In the genomic region with DNA sequence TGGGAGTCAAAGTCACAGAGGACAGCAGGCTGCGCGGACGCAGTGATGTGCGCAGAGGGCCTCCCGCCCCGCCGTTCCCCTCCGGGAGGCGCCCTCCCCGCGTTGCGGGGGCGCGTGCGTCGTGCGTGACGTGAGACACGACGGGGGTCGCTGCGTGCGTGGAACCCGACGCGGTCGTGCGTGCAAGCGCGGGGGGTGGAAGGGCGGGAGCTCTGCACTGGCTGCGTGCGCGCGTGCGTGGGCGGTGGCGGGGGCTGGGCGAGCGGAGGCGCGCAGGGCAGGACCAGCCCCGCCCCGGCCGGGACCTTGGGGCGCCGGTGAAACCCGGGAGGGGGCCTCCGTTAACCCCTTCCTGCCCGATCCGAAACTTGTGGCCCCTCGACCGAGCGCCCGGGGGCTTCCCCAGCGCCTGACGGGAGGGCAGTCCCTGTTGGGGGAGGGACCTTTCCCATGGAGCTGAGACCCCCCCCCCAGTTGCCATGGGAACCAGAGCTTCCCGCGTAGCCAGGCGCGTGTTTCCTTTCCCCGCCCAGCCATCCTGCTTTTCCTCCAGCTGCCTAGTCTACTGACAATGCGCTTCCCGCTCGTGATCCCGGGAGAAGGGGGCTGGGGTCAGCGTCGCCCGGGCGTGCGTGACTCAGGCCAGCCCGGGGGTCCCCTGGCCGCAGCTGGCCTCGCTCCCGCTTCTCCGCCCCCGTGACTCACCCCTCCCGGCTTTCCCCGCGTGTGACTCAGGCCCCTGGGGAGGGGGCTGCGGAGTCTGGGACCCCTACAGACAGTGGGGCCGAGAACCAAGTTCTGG, we compare ENCODE assay signal across 1 cellular context.
TF ChIP-seq lines count a peak whose summit lies in the region.

No MANE protein-coding gene starts in this region.

TF ChIP-seq in HepG2, 621 proteins besides CTCF, POLR2A, EP300 and RAD21 (continued from another document):
- TF ChIP-seq CENPT (CRISPR knock-in tag; IDR thresholded peaks at IDR 0.05; ENCODE audit: low read depth) = peak; percentile 65; the same call in 1 of the 2 replicates
- TF ChIP-seq ZBTB1 (CRISPR knock-in tag; IDR thresholded peaks at IDR 0.05; ENCODE audit: borderline replicate concordance) = peak; percentile 77; the same call in 1 of the 2 replicates
- no peak for TF ChIP-seq RNF2 (conservative IDR thresholded peaks at IDR 0.05; ENCODE audit: low read depth)
- TF ChIP-seq IRF9 (CRISPR knock-in tag; IDR thresholded peaks at IDR 0.05; ENCODE audit: borderline replicate concordance) = peak; percentile 59; the same call in 1 of the 2 replicates
- no peak for TF ChIP-seq TCF12 (IDR thresholded peaks at IDR 0.05)
- peak; percentile 45; the same call in 1 of the 2 replicates for TF ChIP-seq TCF12 (CRISPR knock-in tag; IDR thresholded peaks at IDR 0.05)
- TF ChIP-seq ZNF563 (CRISPR knock-in tag; IDR thresholded peaks at IDR 0.05) = peak; percentile 23; the same call in 1 of the 2 replicates
- TF ChIP-seq GABPB1 (CRISPR knock-in tag; IDR thresholded peaks at IDR 0.05) = peak; percentile 40; the same call in 1 of the 2 replicates
- TF ChIP-seq TBX2 (CRISPR knock-in tag; IDR thresholded peaks at IDR 0.05; ENCODE audit: borderline replicate concordance) = peak; percentile 64; the same call in 1 of the 2 replicates
- no peak for TF ChIP-seq MATR3 (CRISPR knock-in tag; IDR thresholded peaks at IDR 0.05)
- TF ChIP-seq ZNF512B (CRISPR knock-in tag; IDR thresholded peaks at IDR 0.05; ENCODE audit: borderline replicate concordance) = 0 out of 2 replicates have a peak, but pooled peaks have one; percentile 11
- TF ChIP-seq ZHX1 (CRISPR knock-in tag; IDR thresholded peaks at IDR 0.05; ENCODE audit: low read depth) = peak; percentile 22; the same call in 1 of the 2 replicates
- 0 out of 2 replicates have a peak, but pooled peaks have one; percentile 22 for TF ChIP-seq RXRA (CRISPR knock-in tag; IDR thresholded peaks at IDR 0.05)
- 0 out of 2 replicates have a peak, but pooled peaks have one; percentile 29 for TF ChIP-seq SAP130 (CRISPR knock-in tag; IDR thresholded peaks at IDR 0.05; ENCODE audit: low read depth)
- peak; percentile 31; the same call in 1 of the 2 replicates for TF ChIP-seq SALL1 (CRISPR knock-in tag; IDR thresholded peaks at IDR 0.05)
- TF ChIP-seq PITX1 (CRISPR knock-in tag; IDR thresholded peaks at IDR 0.05) = no peak
- TF ChIP-seq, protein P1, sequence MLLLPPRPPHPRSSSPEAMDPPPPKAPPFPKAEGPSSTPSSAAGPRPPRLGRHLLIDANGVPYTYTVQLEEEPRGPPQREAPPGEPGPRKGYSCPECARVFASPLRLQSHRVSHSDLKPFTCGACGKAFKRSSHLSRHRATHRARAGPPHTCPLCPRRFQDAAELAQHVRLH (CRISPR knock-in tag; IDR thresholded peaks at IDR 0.05; ENCODE audit: borderline replicate concordance, low read depth) = no peak
- TF ChIP-seq HOXA3 (CRISPR knock-in tag; IDR thresholded peaks at IDR 0.05) = peak; percentile 32; the same call in 1 of the 2 replicates
- TF ChIP-seq HNF1A (IDR thresholded peaks at IDR 0.05; ENCODE audit: low read depth) = no peak
- peak; percentile 33; the same call in 1 of the 2 replicates for TF ChIP-seq HNF1A (CRISPR knock-in tag; IDR thresholded peaks at IDR 0.05; ENCODE audit: borderline replicate concordance)
- TF ChIP-seq ZNF772 (CRISPR knock-in tag; IDR thresholded peaks at IDR 0.05) = 0 out of 2 replicates have a peak, but pooled peaks have one; percentile 48
- TF ChIP-seq XRCC5 (optimal IDR thresholded peaks at IDR 0.05; ENCODE audit: low read length) = peak; percentile 40
- TF ChIP-seq MTERF4 (CRISPR knock-in tag; IDR thresholded peaks at IDR 0.05) = peak; percentile 63; the same call in 1 of the 2 replicates
- TF ChIP-seq BHLHE40 (IDR thresholded peaks at IDR 0.05; ENCODE audit: low read length) = no peak
- no peak for TF ChIP-seq ZNF562 (CRISPR knock-in tag; IDR thresholded peaks at IDR 0.05; ENCODE audit: borderline replicate concordance)
- TF ChIP-seq ZNF501 (CRISPR knock-in tag; IDR thresholded peaks at IDR 0.05) = 0 out of 2 replicates have a peak, but pooled peaks have one; percentile 12
TF ChIP-seq in HepG2: peak in this region for 71.
